In genomic region chrX:40184968-40185367, GRCh38 we compare ENCODE assay signal across 35 cellular contexts.
"Had no signal": no experiment of that assay in that cellular context is flagged by ENCODE, and none has a peak within 500 bp of the region (broad histone marks: within the 10 kb centered on the region; RNA-seq: fewer than 3 reads in every experiment).

No MANE protein-coding gene starts in this region.

- H3K27me3 ChIP-seq: MG63 had no signal

- H3K36me3 ChIP-seq: MG63 had no signal

- H3K9me3 ChIP-seq: MG63 had no signal

- H3K4me3 ChIP-seq: MG63 had no signal

- DNase-seq: Karpas-422, Kasumi-1, MG63, MM.1S, MV-4-11, NCI-H1048, NCI-H1092, NCI-H1092 treated with DMSO at 0.1 percent for 48 hours, NCI-H1105, NCI-H1105 treated with DMSO at 0.1 percent for 48 hours, NCI-H1417, NCI-H1417 treated with DMSO at 0.1 percent for 48 hours, NCI-H1436, NCI-H1436 treated with DMSO at 0.1 percent for 48 hours, NCI-H146, NCI-H1694, NCI-H1694 treated with DMSO at 0.1 percent for 48 hours, NCI-H187, NCI-H187 treated with DMSO at 0.1 percent for 48 hours, NCI-H1930, NCI-H2029 treated with DMSO at 0.1 percent for 48 hours, NCI-H2081, NCI-H2081 treated with DMSO at 0.1 percent for 48 hours, NCI-H2107, NCI-H2171, NCI-H2171 treated with DMSO at 0.1 percent for 48 hours, NCI-H2227 treated with DMSO at 0.1 percent for 48 hours, NCI-H226, NCI-H345, NCI-H446, NCI-H446 treated with DMSO at 0.1 percent for 48 hours, NCI-H510A, NCI-H510A treated with DMSO at 0.1 percent for 48 hours, NCI-H524, NCI-H524 treated with DMSO at 0.1 percent for 48 hours had no signal
